Comparison of ENCODE assay signal across 13 cellular contexts in the genomic region with DNA sequence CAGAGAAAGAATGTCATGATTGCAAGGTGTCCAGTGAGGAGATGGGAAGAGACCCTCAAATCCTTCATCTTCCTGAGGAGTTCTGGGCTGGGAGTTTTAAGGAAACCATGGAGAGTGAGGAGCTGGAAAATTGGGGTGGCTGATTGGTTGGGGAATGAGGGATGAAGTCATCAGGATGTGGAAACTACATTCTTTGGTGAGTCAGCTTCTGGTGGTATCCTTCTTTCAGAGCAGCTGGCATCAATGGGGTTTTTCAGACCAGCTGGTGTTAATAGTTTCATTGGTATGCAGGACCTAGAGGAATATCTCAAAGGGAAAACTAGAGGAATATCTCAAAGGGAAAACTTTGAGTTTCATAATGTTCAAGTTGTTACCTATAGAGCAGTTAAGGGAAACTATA. TPM values are rescaled to one million over a fixed set of nuclear protein-coding genes. Genes with fewer than 3 reads are reported as not detected.
DNase-seq lines count a peak whose midpoint lies in the region; ATAC-seq, FAIRE-seq and TF ChIP-seq lines count a peak whose summit lies in the region.
"Had no signal": no experiment of that assay in that cellular context is flagged by ENCODE, and none has a peak within 500 bp of the region (broad histone marks: within the 10 kb centered on the region; RNA-seq: fewer than 3 reads in every experiment).

No MANE protein-coding gene starts in this region.

- H3K27ac Mint-ChIP-seq in WTC11: no peak overlapping the region
- H3K27ac Mint-ChIP-seq: dendritic cell treated with granulocyte-macrophage colony-stimulating factor and Interleukin-4, amounts not matched to agents 40 ng/mL and 50 ng/mL, for 4 days; T-helper 17 cell had no signal

- peak; percentile 81 for FAIRE-seq in H54 (lab: Jason Lieb, UNC)

- no peaks in the 10 kb centered on the region for H3K9me3 Mint-ChIP-seq in WTC11
- H3K9me3 Mint-ChIP-seq: dendritic cell treated with granulocyte-macrophage colony-stimulating factor and Interleukin-4, amounts not matched to agents 40 ng/mL and 50 ng/mL, for 4 days had no signal

- no peaks in the 10 kb centered on the region for H3K4me1 Mint-ChIP-seq in WTC11
- H3K4me1 Mint-ChIP-seq: T-helper 17 cell had no signal

- H3K4me3 ChIP-seq in foreskin fibroblast (ENCODE audit: low read depth in 1 of 2, low read length in 2 of 2): no peak overlapping the region
- H3K4me3 ChIP-seq in skeletal muscle cell (ENCODE audit: low read depth, low read length): no peak overlapping the region
- H3K4me3 ChIP-seq: right lobe of liver had no signal

- H3K27me3 Mint-ChIP-seq in WTC11 (ENCODE audit: low read depth): no peaks in the 10 kb centered on the region
- H3K27me3 Mint-ChIP-seq: T-helper 17 cell had no signal

- H3K4me3 Mint-ChIP-seq in WTC11: no peak overlapping the region
- H3K4me3 Mint-ChIP-seq: dendritic cell treated with granulocyte-macrophage colony-stimulating factor and Interleukin-4, amounts not matched to agents 40 ng/mL and 50 ng/mL, for 4 days; T-helper 17 cell had no signal

- DNase-seq in H54 (ENCODE audit: insufficient read length, low spot score) (peak; percentile 1), WTC11 (ENCODE audit: low spot score) (no peak), foreskin fibroblast (peak; percentile 87 to 94), skeletal muscle cell (ENCODE audit: low read depth) (peak; percentile 64), GM19240 (ENCODE audit: insufficient read length, low spot score) (no peak), COLO668 (lab: John Stamatoyannopoulos, UW; ENCODE audit: unreplicated experiment) (no peak)
- DNase-seq: GF-D8, NCI-H524 treated with DMSO at 0.1 percent for 48 hours, right lobe of liver, T-helper 17 cell had no signal

- CTCF ChIA-PET in WTC11 (lab: Charles Lee): interaction anchor here (1.1 kb wide), 1 partner anchor 63 kb away, joined by 5 read pairs; no protein-coding TSS in a partner anchor

- TF ChIP-seq CTCF in WTC11 (IDR thresholded peaks at IDR 0.05) (no peak), foreskin fibroblast (IDR thresholded peaks at IDR 0.05; ENCODE audit: low read depth, low read length) (no peak)

- H3K36me3 Mint-ChIP-seq in WTC11: no peaks in the 10 kb centered on the region

- TF ChIP-seq POLR2A in H54 (IDR thresholded peaks at IDR 0.05; ENCODE audit: low read depth, low read length): no peak

- ATAC-seq in WTC11: peak; percentile 55
- ATAC-seq in GM21576 (IDR thresholded peaks at IDR 0.05; ENCODE audit: unreplicated experiment): no peak
- ATAC-seq in activated CD4-positive, CD25-positive, alpha-beta regulatory T cell treated with anti-CD3 and anti-CD28 coated beads, Interleukin-2, amount 50 U/mL, for 24 hours: no peak
- ATAC-seq: T-helper 17 cell had no signal

- POLR2A ChIA-PET in WTC11 (lab: Charles Lee): no interaction called here

TF ChIP-seq in WTC11, 78 proteins besides CTCF, POLR2A, EP300 and RAD21:
- TF ChIP-seq ZNF121 (CRISPR knock-in tag; IDR thresholded peaks at IDR 0.05) (no peak), CBFB (CRISPR knock-in tag; IDR thresholded peaks at IDR 0.05; ENCODE audit: low read depth) (no peak), FOXJ3 (CRISPR knock-in tag; IDR thresholded peaks at IDR 0.05; ENCODE audit: borderline replicate concordance) (no peak), IRF2 (CRISPR knock-in tag; IDR thresholded peaks at IDR 0.05; ENCODE audit: borderline replicate concordance, low read depth) (no peak), MYBL2 (CRISPR knock-in tag; IDR thresholded peaks at IDR 0.05) (no peak), ATF1 (CRISPR knock-in tag; IDR thresholded peaks at IDR 0.05) (no peak)
- TF ChIP-seq, protein P1, sequence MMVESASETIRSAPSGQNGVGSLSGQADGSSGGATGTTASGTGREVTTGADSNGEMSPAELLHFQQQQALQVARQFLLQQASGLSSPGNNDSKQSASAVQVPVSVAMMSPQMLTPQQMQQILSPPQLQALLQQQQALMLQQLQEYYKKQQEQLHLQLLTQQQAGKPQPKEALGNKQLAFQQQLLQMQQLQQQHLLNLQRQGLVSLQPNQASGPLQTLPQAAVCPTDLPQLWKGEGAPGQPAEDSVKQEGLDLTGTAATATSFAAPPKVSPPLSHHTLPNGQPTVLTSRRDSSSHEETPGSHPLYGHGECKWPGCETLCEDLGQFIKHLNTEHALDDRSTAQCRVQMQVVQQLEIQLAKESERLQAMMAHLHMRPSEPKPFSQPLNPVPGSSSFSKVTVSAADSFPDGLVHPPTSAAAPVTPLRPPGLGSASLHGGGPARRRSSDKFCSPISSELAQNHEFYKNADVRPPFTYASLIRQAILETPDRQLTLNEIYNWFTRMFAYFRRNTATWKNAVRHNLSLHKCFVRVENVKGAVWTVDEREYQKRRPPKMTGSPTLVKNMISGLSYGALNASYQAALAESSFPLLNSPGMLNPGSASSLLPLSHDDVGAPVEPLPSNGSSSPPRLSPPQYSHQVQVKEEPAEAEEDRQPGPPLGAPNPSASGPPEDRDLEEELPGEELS (CRISPR knock-in tag; IDR thresholded peaks at IDR 0.05): no peak
- TF ChIP-seq, protein P2, sequence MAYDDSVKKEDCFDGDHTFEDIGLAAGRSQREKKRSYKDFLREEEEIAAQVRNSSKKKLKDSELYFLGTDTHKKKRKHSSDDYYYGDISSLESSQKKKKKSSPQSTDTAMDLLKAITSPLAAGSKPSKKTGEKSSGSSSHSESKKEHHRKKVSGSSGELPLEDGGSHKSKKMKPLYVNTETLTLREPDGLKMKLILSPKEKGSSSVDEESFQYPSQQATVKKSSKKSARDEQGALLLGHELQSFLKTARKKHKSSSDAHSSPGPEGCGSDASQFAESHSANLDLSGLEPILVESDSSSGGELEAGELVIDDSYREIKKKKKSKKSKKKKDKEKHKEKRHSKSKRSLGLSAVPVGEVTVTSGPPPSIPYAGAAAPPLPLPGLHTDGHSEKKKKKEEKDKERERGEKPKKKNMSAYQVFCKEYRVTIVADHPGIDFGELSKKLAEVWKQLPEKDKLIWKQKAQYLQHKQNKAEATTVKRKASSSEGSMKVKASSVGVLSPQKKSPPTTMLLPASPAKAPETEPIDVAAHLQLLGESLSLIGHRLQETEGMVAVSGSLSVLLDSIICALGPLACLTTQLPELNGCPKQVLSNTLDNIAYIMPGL (CRISPR knock-in tag; IDR thresholded peaks at IDR 0.05): no peak
- TF ChIP-seq, protein P3, sequence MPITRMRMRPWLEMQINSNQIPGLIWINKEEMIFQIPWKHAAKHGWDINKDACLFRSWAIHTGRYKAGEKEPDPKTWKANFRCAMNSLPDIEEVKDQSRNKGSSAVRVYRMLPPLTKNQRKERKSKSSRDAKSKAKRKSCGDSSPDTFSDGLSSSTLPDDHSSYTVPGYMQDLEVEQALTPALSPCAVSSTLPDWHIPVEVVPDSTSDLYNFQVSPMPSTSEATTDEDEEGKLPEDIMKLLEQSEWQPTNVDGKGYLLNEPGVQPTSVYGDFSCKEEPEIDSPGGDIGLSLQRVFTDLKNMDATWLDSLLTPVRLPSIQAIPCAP (CRISPR knock-in tag; IDR thresholded peaks at IDR 0.05): no peak
- TF ChIP-seq, protein P4, sequence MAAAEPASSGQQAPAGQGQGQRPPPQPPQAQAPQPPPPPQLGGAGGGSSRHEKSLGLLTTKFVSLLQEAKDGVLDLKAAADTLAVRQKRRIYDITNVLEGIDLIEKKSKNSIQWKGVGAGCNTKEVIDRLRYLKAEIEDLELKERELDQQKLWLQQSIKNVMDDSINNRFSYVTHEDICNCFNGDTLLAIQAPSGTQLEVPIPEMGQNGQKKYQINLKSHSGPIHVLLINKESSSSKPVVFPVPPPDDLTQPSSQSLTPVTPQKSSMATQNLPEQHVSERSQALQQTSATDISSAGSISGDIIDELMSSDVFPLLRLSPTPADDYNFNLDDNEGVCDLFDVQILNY (CRISPR knock-in tag; IDR thresholded peaks at IDR 0.05): no peak

RNA-seq across cellular contexts. Expression of a gene that starts 45.2 kb away (rescaled TPM):
- 2.5 to 3.4 TPM (median 2.7 TPM) in 3 replicates for total RNA-seq in WTC11 (2021)
- total RNA-seq: T-helper 17 cell had no signal

Comparison
In these comparisons a context has a peak if more than half of its experiments do, and no peak if none do; other contexts are left out.
1. DNase-seq: peak in H54 (single experiment), foreskin fibroblast (2 of 2) and skeletal muscle cell (single experiment); none in WTC11 (single experiment), GM19240 (single experiment) and COLO668 (single experiment).